Comparison of ENCODE assay signal across 8 cellular contexts in the genomic region with DNA sequence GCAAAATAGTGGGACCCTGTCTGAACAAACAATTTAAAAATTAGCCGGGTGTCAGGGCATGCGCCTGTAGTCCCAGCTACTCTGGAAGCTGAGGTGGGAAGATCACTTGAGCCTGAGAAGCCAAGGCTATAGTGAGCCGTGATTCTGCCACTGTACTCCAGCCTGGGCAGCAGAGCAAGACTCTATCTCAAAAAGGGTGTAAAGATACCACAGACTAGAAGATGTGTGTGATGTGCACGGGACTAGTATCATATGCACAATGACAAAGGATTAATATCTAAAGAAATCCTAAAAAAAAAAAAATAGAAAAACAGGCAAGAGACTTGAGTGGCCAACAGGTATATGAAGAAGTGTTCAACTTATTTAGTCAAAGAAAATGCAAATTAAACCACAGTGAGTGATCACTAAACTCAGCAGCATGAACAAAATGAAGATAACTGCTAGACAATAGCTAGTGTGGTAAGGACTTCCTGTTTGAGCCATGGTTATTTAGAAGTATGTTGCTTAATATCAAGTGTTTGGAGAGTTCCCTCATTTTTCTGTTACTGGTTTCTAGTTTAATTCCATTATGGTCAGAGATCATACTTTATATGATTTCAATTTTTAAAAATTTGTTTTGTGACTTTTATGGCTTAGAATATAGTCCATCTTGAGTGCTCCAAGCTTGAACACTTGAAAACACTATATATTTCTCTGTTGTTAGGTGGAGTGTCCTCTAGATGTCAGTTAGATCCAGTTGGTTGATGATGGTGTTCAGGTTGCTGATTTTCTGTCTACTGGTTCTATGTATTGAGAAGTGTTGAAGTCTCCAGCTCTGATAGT. TPM values are rescaled to one million over a fixed set of nuclear protein-coding genes. Genes with fewer than 3 reads are reported as not detected.
DNase-seq lines count a peak whose midpoint lies in the region; ATAC-seq and TF ChIP-seq lines count a peak whose summit lies in the region.

No MANE protein-coding gene starts in this region.

- H3K36me3 Mint-ChIP-seq in CD4-positive, alpha-beta memory T cell: no peaks in the 10 kb centered on the region
- H3K36me3 Mint-ChIP-seq in chondrocyte (ENCODE audit: low read depth): no peaks in the 10 kb centered on the region

- H3K4me3 Mint-ChIP-seq in CD4-positive, alpha-beta memory T cell: peak overlapping the region in 7 of 8 donors; percentile 28 to 69 (median 47)
- no peak overlapping the region for H3K4me3 Mint-ChIP-seq in chondrocyte (ENCODE audit: unreplicated experiment)

- CTCF ChIA-PET in CD4-positive, alpha-beta memory T cell (lab: Charles Lee; ENCODE audit: partially characterized antibody): interaction anchor here (0.7 to 1.0 kb wide), 3 partner anchors 31 to 1776 kb away, joined by 3 to 4 read pairs (median 3); no protein-coding TSS in a partner anchor

- H3K4me1 Mint-ChIP-seq in CD4-positive, alpha-beta memory T cell: peaks cover 20 to 46% (median 35%) of the 10 kb centered on the region in 4 donors
- H3K4me1 Mint-ChIP-seq in chondrocyte (ENCODE audit: low read depth): no peaks in the 10 kb centered on the region

- no peaks in the 10 kb centered on the region for H3K27me3 Mint-ChIP-seq in CD4-positive, alpha-beta memory T cell
- H3K27me3 Mint-ChIP-seq in chondrocyte (ENCODE audit: low read depth): no peaks in the 10 kb centered on the region

- H3K4me3 ChIP-seq in CD4-positive, alpha-beta memory T cell (ENCODE audit: low read length in 2 of 2): no peak overlapping the region
- H3K4me3 ChIP-seq in psoas muscle: no peak overlapping the region

- H3K27ac Mint-ChIP-seq in CD4-positive, alpha-beta memory T cell: peak overlapping the region; percentile 71 to 92 (median 83)
- no peak overlapping the region for H3K27ac Mint-ChIP-seq in chondrocyte (ENCODE audit: unreplicated experiment)

- no peaks in the 10 kb centered on the region for H3K9me3 Mint-ChIP-seq in CD4-positive, alpha-beta memory T cell
- H3K9me3 Mint-ChIP-seq in chondrocyte (ENCODE audit: low read depth): no peaks in the 10 kb centered on the region

- POLR2A ChIA-PET in CD4-positive, alpha-beta memory T cell (lab: Charles Lee; ENCODE audit: partially characterized antibody): interaction anchor here (0.6 to 1.5 kb wide), 8 partner anchors 14 to 435 kb away, joined by 3 to 7 read pairs (median 4); partner anchors contain the start of genes SLX4 and TRAP1

- H3K27ac ChIP-seq in CD4-positive, alpha-beta memory T cell (ENCODE audit: low read depth, low read length): peak overlapping the region; percentile 15
- no peak overlapping the region for H3K27ac ChIP-seq in psoas muscle

- ATAC-seq in GM19463 (IDR thresholded peaks at IDR 0.05; ENCODE audit: unreplicated experiment) (peak; percentile 44), psoas muscle (no peak)

- TF ChIP-seq CTCF in chondrocyte (IDR thresholded peaks at IDR 0.05): peak; percentile 21
- no peak for TF ChIP-seq CTCF in psoas muscle (IDR thresholded peaks at IDR 0.05)

- peaks cover 31% of the 10 kb centered on the region for H3K4me1 ChIP-seq in CD4-positive, alpha-beta memory T cell (ENCODE audit: insufficient read depth, low read length)
- H3K4me1 ChIP-seq in psoas muscle: no peaks in the 10 kb centered on the region

- WGBS in psoas muscle, 3 donors: 84 to 94% (median 86%) methylated on average over 4 of the region's 4 CpGs

- no peaks in the 10 kb centered on the region for H3K27me3 ChIP-seq in CD4-positive, alpha-beta memory T cell (ENCODE audit: insufficient read depth, low read length)
- H3K27me3 ChIP-seq in psoas muscle (ENCODE audit: insufficient read depth in 3 of 3, low read length in 2 of 3): no peaks in the 10 kb centered on the region

- no peaks in the 10 kb centered on the region for H3K36me3 ChIP-seq in CD4-positive, alpha-beta memory T cell (ENCODE audit: insufficient read depth, low read length)
- no peaks in the 10 kb centered on the region for H3K36me3 ChIP-seq in psoas muscle (ENCODE audit: insufficient read depth in 1 of 2, low read depth in 1 of 2)

- peak in 4 of 5 donors; percentile 31 to 42 (median 36) for DNase-seq in CD4-positive, alpha-beta memory T cell
- peak; percentile 89 for DNase-seq in NOMO-1 treated with DMSO at 0.1 percent for 48 hours (lab: John Stamatoyannopoulos, UW; ENCODE audit: unreplicated experiment)
- DNase-seq in chondrocyte (ENCODE audit: low spot score): no peak
- no peak for DNase-seq in NK-92 treated with Interleukin-12 subunit alpha and Interleukin-12 subunit beta, amount 100 ng/mL, for 24 hours (lab: John Stamatoyannopoulos, UW)
- DNase-seq in psoas muscle: no peak
- DNase-seq in NCI-H2081 (lab: John Stamatoyannopoulos, UW): no peak
- no peak for DNase-seq in NCI-H345 treated with DMSO at 0.1 percent for 48 hours (lab: John Stamatoyannopoulos, UW; ENCODE audit: unreplicated experiment)

- intact Hi-C loops in CD4-positive, alpha-beta memory T cell (cut with micrococcal nuclease): no loop called here
- intact Hi-C loops in psoas muscle (cut with DNase I): no loop called here

- no peaks in the 10 kb centered on the region for H3K9me3 ChIP-seq in CD4-positive, alpha-beta memory T cell (ENCODE audit: control insufficient read depth in 1 of 2, low read length in 2 of 2)
- no peaks in the 10 kb centered on the region for H3K9me3 ChIP-seq in psoas muscle

RNA-seq across cellular contexts. Expression of gene SLX4, which starts 14.7 kb away (rescaled TPM):
- 1 to 10 TPM; 5.7 to 6.7 TPM for total RNA-seq in CD4-positive, alpha-beta memory T cell
- polyA plus RNA-seq in CD4-positive, alpha-beta memory T cell: under 1 TPM in 1 of 2 donors, not detected in 1; 0.87 TPM
- total RNA-seq in chondrocyte (9.3 to 11.8 TPM (median 9.9 TPM) in 3 replicates), psoas muscle (1 to 10 TPM; 1.9 to 3.1 (median 2.5) TPM)
- polyA plus RNA-seq in psoas muscle: 1 to 10 TPM in 2 of 3 donors, under 1 TPM in 1; 0.87 to 4.1 (median 3.1) TPM

RNA-seq across cellular contexts. Expression of gene DNASE1, which starts 28.4 kb away (rescaled TPM):
- 10 to 100 TPM; 51.2 to 59.9 TPM for total RNA-seq in CD4-positive, alpha-beta memory T cell
- polyA plus RNA-seq in CD4-positive, alpha-beta memory T cell: 1 to 10 TPM in 1 of 2 donors, not detected in 1; 7.7 TPM
- total RNA-seq in chondrocyte: 10.3 to 17.8 TPM (median 12.2 TPM) in 3 replicates
- 1 to 10 TPM; 1.6 to 7.3 (median 2.6) TPM for total RNA-seq in psoas muscle
- polyA plus RNA-seq in psoas muscle: 1 to 10 TPM in 2 of 3 donors, under 1 TPM in 1; 0.46 to 5.4 (median 5.2) TPM

RNA-seq across cellular contexts. Expression of gene NLRC3, which starts 48.9 kb away (rescaled TPM):
- total RNA-seq in CD4-positive, alpha-beta memory T cell: 100 to 1,000 TPM; 111 TPM
- polyA plus RNA-seq in CD4-positive, alpha-beta memory T cell: 10 to 100 TPM; 13.1 to 39.3 TPM
- total RNA-seq in chondrocyte (0.05 to 0.24 TPM (median 0.12 TPM) in 3 replicates), psoas muscle (1 to 10 TPM in 1 of 4 donors, under 1 TPM in 3; 0.47 to 1.4 (median 0.77) TPM)
- 1 to 10 TPM in 1 of 3 donors, under 1 TPM in 2; 0.25 to 1.3 (median 0.32) TPM for polyA plus RNA-seq in psoas muscle

Comparison
In these comparisons a context has a peak if more than half of its experiments do, and no peak if none do; other contexts are left out.
1. DNase-seq: peak in CD4-positive, alpha-beta memory T cell (4 of 5) and NOMO-1 treated with DMSO at 0.1 percent for 48 hours (single experiment); none in chondrocyte (single experiment), NK-92 treated with Interleukin-12 subunit alpha and Interleukin-12 subunit beta, amount 100 ng/mL, for 24 hours (single experiment), psoas muscle (0 of 2), NCI-H2081 (0 of 2) and NCI-H345 treated with DMSO at 0.1 percent for 48 hours (single experiment).
2. RNA of gene NLRC3, which starts 48.9 kb away (total RNA-seq): 111 TPM in CD4-positive, alpha-beta memory T cell; 0.47 to 1.4 TPM in psoas muscle and 0.05 to 0.24 TPM in chondrocyte; every median in the first group is over 10 times any median in the second.